Comparison of ENCODE assay signal across 12 cellular contexts in the genomic region with DNA sequence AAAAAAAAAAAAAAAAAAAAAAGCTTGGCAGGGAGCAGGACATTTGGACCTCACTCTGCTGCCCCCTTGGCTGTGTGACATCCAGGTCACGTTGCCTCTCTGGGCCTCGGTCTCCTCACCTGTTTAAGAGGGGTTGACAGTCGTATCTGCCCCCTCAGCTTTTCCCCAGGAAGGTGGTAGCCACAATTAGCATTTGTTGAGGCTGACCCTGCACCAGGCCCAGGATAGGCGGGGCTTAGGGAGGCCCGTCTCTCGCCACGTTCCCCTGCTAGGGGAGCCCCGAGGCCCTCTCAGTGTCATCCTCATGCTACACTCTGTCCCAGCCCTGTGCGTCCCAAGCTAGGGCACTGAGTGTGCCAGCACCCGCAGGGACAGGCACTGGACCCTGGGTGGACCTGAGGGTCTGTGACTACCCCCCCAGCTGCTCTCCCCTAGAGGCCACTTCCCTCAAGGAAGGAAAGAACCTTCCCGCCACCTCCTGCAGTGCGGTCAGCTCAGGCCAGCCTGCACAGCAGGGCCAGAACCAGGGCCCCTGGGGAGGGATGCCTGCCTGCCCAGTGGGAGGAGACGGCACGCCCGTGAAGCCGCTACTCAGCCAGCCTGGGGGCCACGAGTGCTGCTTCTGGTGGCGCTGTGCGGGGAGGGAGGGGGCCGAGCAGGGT. TPM values are rescaled to one million over a fixed set of nuclear protein-coding genes. Genes with fewer than 3 reads are reported as not detected.
DNase-seq lines count a peak whose midpoint lies in the region; ATAC-seq and TF ChIP-seq lines count a peak whose summit lies in the region.
"Had no signal": no experiment of that assay in that cellular context is flagged by ENCODE, and none has a peak within 500 bp of the region (broad histone marks: within the 10 kb centered on the region; RNA-seq: fewer than 3 reads in every experiment).

No MANE protein-coding gene starts in this region.

- H3K27ac ChIP-seq in dorsolateral prefrontal cortex (peak overlapping the region; percentile 38 to 98 (median 93)), thoracic aorta (peak overlapping the region; percentile 65 to 92)

- DNase-seq in LHCN-M2 (ENCODE audit: low read depth) = peak; percentile 35
- DNase-seq in dorsolateral prefrontal cortex = peak in 1 of 10 donors; percentile 18
- DNase-seq in myocyte (ENCODE audit: low read depth) = peak; percentile 52
- DNase-seq in thoracic aorta (ENCODE audit: low spot score) = no peak
- no peak for DNase-seq in COLO829 (ENCODE audit: low spot score)
- no peak for DNase-seq in H4 (ENCODE audit: low spot score)
- DNase-seq in omental fat pad (ENCODE audit: low spot score) = no peak
- DNase-seq: activated T-cell treated with anti-CD3 and anti-CD28 coated beads, Interleukin-2, amount 50 U/mL, for 1 hour; foreskin melanocyte; NCI-H2171 treated with DMSO at 0.1 percent for 48 hours; RPMI8226 had no signal

- peaks cover 54 to 95% of the 10 kb centered on the region in 2 donors for H3K4me1 ChIP-seq in thoracic aorta (ENCODE audit: control insufficient read depth in 1 of 2, low read depth in 2 of 2)

- H3K36me3 ChIP-seq in thoracic aorta = peaks cover 31% of the 10 kb centered on the region

- intact Hi-C loops in dorsolateral prefrontal cortex (cut with DNase I) = loop anchor here in 1 of 2 donors (10.0 kb wide), 3 partner anchors 227 to 537 kb away; no protein-coding TSS in a partner anchor

- H3K9me3 ChIP-seq in thoracic aorta = no peaks in the 10 kb centered on the region

- ATAC-seq in thoracic aorta (ENCODE audit: insufficient number of reproducible peaks, low FRiP score, low read depth) (no peak), omental fat pad (ENCODE audit: low FRiP score) (no peak)
- ATAC-seq: GM12878 had no signal

- TF ChIP-seq CTCF in dorsolateral prefrontal cortex (IDR thresholded peaks at IDR 0.05 in 54 of 56, conservative IDR thresholded peaks at IDR 0.05 in 2 of 56; ENCODE audit: low read depth in 1 of 56, partially characterized antibody in 56 of 56) = no peak
- no peak for TF ChIP-seq CTCF in thoracic aorta (IDR thresholded peaks at IDR 0.05)
- TF ChIP-seq CTCF in omental fat pad (IDR thresholded peaks at IDR 0.05) = no peak

- H3K27me3 ChIP-seq in dorsolateral prefrontal cortex (no peaks in the 10 kb centered on the region), thoracic aorta (replicated peaks; ENCODE audit: insufficient read depth) (no peaks in the 10 kb centered on the region)

- H3K4me3 ChIP-seq in dorsolateral prefrontal cortex (peak overlapping the region in 1 of 59 donors; percentile 15), thoracic aorta (no peak overlapping the region)
- H3K4me3 ChIP-seq: GM12878 had no signal

RNA-seq across cellular contexts. Expression of gene PPARA, which starts 38.5 kb away (rescaled TPM):
- total RNA-seq in LHCN-M2 (2014; rRNA removed) (6.3 and 9.1 TPM in 2 replicates), dorsolateral prefrontal cortex (10 to 100 TPM; 13.9 to 53.9 (median 22.6) TPM), myocyte (17.5 and 26.3 TPM in 2 replicates), thoracic aorta (10 to 100 TPM; 21.9 to 67.8 TPM), omental fat pad (10 to 100 TPM; 20.7 to 35.5 (median 30.4) TPM)
- polyA plus RNA-seq in LHCN-M2 (2012) = 6.6 TPM
- polyA plus RNA-seq in myocyte (2012) = 7.7 TPM
- total RNA-seq in H4 (2014; rRNA removed; shearing (Covaris generic)) = 4.2 and 4.6 TPM in 2 replicates

Comparison
In these comparisons a context has a peak if more than half of its experiments do, and no peak if none do; other contexts are left out.
1. DNase-seq: peak in LHCN-M2 (single experiment) and myocyte (single experiment); none in thoracic aorta (single experiment), COLO829 (single experiment), H4 (single experiment) and omental fat pad (single experiment).